ENCODE assay signal across 8 cellular contexts in the genomic region with DNA sequence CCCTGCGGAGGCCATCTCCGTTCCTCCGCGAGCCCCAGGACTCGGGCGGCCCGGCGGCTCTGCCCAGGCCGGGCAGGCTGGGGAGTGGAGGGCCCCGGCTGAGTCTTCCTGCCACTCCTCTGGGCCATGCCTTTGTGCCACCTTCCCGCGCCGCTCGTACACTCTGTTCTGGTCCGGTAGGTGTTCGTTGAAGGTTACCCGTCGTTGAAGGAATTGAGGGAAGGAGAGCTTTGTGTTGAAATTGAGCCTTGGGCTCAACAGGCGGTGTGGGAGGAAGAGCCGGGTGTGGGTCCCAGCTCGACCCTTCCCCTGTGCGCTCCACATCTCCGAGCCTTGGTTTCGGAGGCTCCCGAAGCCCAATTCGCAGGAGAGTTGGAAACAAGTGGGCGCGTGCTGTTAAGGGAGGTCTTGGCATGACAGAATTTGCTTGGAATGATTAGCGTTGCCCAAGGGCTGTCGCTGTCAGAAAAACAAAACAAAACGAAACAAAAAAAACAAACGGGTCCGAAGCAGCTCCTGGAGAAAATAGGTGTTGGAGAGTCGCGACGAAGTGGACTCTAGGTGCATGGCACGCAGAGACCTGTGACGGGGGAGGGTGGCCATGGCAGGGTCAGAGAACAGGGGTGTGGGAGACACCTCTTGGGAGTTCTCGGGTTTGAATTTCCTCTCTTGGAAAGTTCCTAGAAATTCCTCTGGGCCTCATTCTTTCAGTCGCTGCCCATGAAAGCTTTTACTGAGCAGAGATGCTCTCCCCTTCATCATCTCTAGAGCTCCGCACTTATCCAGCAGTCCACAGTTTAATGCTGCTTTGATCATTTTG. TPM values are rescaled to one million over a fixed set of nuclear protein-coding genes. Genes with fewer than 3 reads are reported as not detected.
DNase-seq lines count a peak whose midpoint lies in the region; ATAC-seq and TF ChIP-seq lines count a peak whose summit lies in the region.

No MANE protein-coding gene starts in this region.

- H3K36me3 ChIP-seq in ES-I3 (ENCODE audit: insufficient read depth, low read length) (no peaks in the 10 kb centered on the region), KMS-11 (ENCODE audit: insufficient read depth) (no peaks in the 10 kb centered on the region), lung (ENCODE audit: control insufficient read depth in 2 of 2, insufficient read depth in 2 of 2, low read length in 2 of 2) (no peaks in the 10 kb centered on the region), upper lobe of right lung (no peaks in the 10 kb centered on the region)

- TF ChIP-seq CTCF in KMS-11 (conservative IDR thresholded peaks at IDR 0.05; ENCODE audit: low read depth, low read length) (no peak), cardiac fibroblast (IDR thresholded peaks at IDR 0.05; ENCODE audit: low read depth, low read length) (no peak), lung (IDR thresholded peaks at IDR 0.05; ENCODE audit: control extremely low read depth, extremely low read depth) (no peak), upper lobe of right lung (IDR thresholded peaks at IDR 0.05) (no peak)

- peak overlapping the region; percentile 48 for H3K4me3 ChIP-seq in KMS-11 (IDR thresholded peaks at IDR 0.05; ENCODE audit: insufficient read depth, low read depth, low read length)
- H3K4me3 ChIP-seq in cardiac fibroblast (replicated peaks in 1 of 2; ENCODE audit: low read depth in 2 of 2, low read length in 2 of 2) = peak overlapping the region; percentile 82 to 84
- H3K4me3 ChIP-seq in lung = peak overlapping the region; percentile 80
- H3K4me3 ChIP-seq in upper lobe of right lung = peak overlapping the region; percentile 77

- H3K27me3 ChIP-seq in KMS-11 (ENCODE audit: insufficient read depth, low read depth) (no peaks in the 10 kb centered on the region), lung (ENCODE audit: control insufficient read depth, insufficient read depth) (no peaks in the 10 kb centered on the region), upper lobe of right lung (no peaks in the 10 kb centered on the region)

- ATAC-seq in GM21619 (IDR thresholded peaks at IDR 0.05; ENCODE audit: unreplicated experiment) (peak; percentile 17), lung (ENCODE audit: insufficient read depth, low FRiP score) (peak; percentile 14), upper lobe of right lung (peak; percentile 27)

- no peaks in the 10 kb centered on the region for H3K9me3 ChIP-seq in ES-I3 (ENCODE audit: control insufficient read depth, insufficient read depth, low read length)
- no peaks in the 10 kb centered on the region for H3K9me3 ChIP-seq in lung (ENCODE audit: control insufficient read depth in 2 of 2, insufficient read depth in 1 of 2, low read length in 1 of 2)
- H3K9me3 ChIP-seq in upper lobe of right lung = no peaks in the 10 kb centered on the region

- H2AFZ ChIP-seq in KMS-11 (ENCODE audit: low read depth) = peak overlapping the region; percentile 69

- WGBS in lung, 2 donors = 2 to 3% methylated on average over 41 of the region's 41 CpGs

- DNase-seq in cardiac fibroblast (ENCODE audit: low read depth in 2 of 2) (peak; percentile 8 to 9), lung (ENCODE audit: low spot score) (no peak), upper lobe of right lung (no peak), SK-N-DZ (ENCODE audit: low spot score) (no peak)
- no peak for DNase-seq in stimulated activated CD4-positive, alpha-beta T cell treated with anti-CD3 and anti-CD28 coated beads, Interleukin-1b, Interleukin-23, amount 100 ng/mL, for 48 hours

- H3K79me2 ChIP-seq in KMS-11 (ENCODE audit: insufficient read depth, low read depth) = peaks cover 82% of the 10 kb centered on the region

- intact Hi-C loops in upper lobe of right lung (cut with DNase I) = no loop called here

- no peaks in the 10 kb centered on the region for H4K20me1 ChIP-seq in KMS-11 (ENCODE audit: insufficient read depth)

- peak overlapping the region; percentile 93 for H3K4me2 ChIP-seq in KMS-11

- peak overlapping the region; percentile 82 for H3K27ac ChIP-seq in KMS-11
- H3K27ac ChIP-seq in lung (ENCODE audit: low read depth in 1 of 2, low read length in 1 of 2) = peak overlapping the region; percentile 93 to 97
- H3K27ac ChIP-seq in upper lobe of right lung = peak overlapping the region; percentile 91

- H3K9ac ChIP-seq in ES-I3 (ENCODE audit: low read depth, low read length) (peak overlapping the region; percentile 87), KMS-11 (peak overlapping the region; percentile 87)

- no peaks in the 10 kb centered on the region; the same call in 1 of the 2 replicates for H3K4me1 ChIP-seq in ES-I3 (ENCODE audit: insufficient read depth, low read length)
- H3K4me1 ChIP-seq in KMS-11 (ENCODE audit: low read depth, poor library complexity, severe bottlenecking) = peaks cover 27% of the 10 kb centered on the region
- peaks cover 0 to 2% of the 10 kb centered on the region in 2 donors for H3K4me1 ChIP-seq in lung (ENCODE audit: control insufficient read depth in 2 of 2, insufficient read depth in 2 of 2, low read length in 2 of 2)
- peaks cover 21% of the 10 kb centered on the region for H3K4me1 ChIP-seq in upper lobe of right lung

RNA-seq across cellular contexts. Expression of a gene that starts 1.2 kb away (rescaled TPM):
- total RNA-seq in lung (10 to 100 TPM; 29.5 to 57.0 TPM), upper lobe of right lung (46.5 TPM)
- polyA plus RNA-seq in lung = 10 to 100 TPM; 76.9 to 77.4 TPM
- 296 and 299 TPM in 2 replicates for polyA plus RNA-seq in SK-N-DZ (2014; cell fraction: cytosol; rRNA removed)
- 229 and 277 TPM in 2 replicates for polyA plus RNA-seq in SK-N-DZ (2014; cell fraction: nucleus; rRNA removed)

RNA-seq across cellular contexts. Expression of a gene that starts 17.5 kb away (rescaled TPM):
- total RNA-seq in lung = not detected
- polyA plus RNA-seq in lung = under 1 TPM in 1 of 2 donors, not detected in 1; 0.02 TPM
- not detected for total RNA-seq in upper lobe of right lung
- not detected in 2 replicates for polyA plus RNA-seq in SK-N-DZ (2014; cell fraction: cytosol; rRNA removed)
- polyA plus RNA-seq in SK-N-DZ (2014; cell fraction: nucleus; rRNA removed) = not detected in 2 replicates

RNA-seq across cellular contexts. Expression of a gene that starts 34.3 kb away (rescaled TPM):
- total RNA-seq in lung (10 to 100 TPM; 13.7 to 15.1 TPM), upper lobe of right lung (1.2 TPM)
- polyA plus RNA-seq in lung = 1 to 10 TPM; 8.1 to 9.2 TPM
- 39.8 and 58.3 TPM in 2 replicates for polyA plus RNA-seq in SK-N-DZ (2014; cell fraction: cytosol; rRNA removed)
- polyA plus RNA-seq in SK-N-DZ (2014; cell fraction: nucleus; rRNA removed) = 365 and 467 TPM in 2 replicates

Comparison
In these comparisons a context has a peak if more than half of its experiments do, and no peak if none do; other contexts are left out.
1. DNase-seq: peak in cardiac fibroblast (2 of 2); none in lung (single experiment), upper lobe of right lung (single experiment), SK-N-DZ (single experiment) and stimulated activated CD4-positive, alpha-beta T cell treated with anti-CD3 and anti-CD28 coated beads, Interleukin-1b, Interleukin-23, amount 100 ng/mL, for 48 hours (single experiment).
2. Peak in every context shown above with its lines, with median percentiles within 50 percentile points of each other: ATAC-seq, H3K27ac ChIP-seq and H3K4me3 ChIP-seq.